In the genomic region with DNA sequence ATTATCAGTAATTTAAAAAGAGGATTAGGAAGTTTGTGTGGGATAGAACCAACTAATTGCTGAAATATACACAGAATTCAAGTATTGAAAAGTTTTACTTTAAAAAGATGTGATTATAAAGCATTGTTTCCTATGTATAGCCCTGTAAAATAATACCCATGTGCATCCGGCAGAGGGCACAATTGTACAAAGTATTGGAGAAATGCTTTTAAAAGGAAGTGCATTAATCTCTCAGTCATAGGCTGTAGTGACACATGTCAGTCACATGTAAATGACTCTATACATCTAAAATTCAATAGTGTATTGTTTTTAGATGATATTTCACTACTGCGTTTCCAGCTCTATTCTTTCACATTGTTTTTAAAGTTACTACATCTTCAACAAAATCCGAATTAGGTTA, we compare ENCODE assay signal across 8 cellular contexts. TPM values are rescaled to one million over a fixed set of nuclear protein-coding genes. Genes with fewer than 3 reads are reported as not detected.
DNase-seq lines count a peak whose midpoint lies in the region; ATAC-seq, FAIRE-seq and TF ChIP-seq lines count a peak whose summit lies in the region.

No MANE protein-coding gene starts in this region.

- H3K4me3 ChIP-seq in right atrium auricular region, result no peak overlapping the region

- H3K36me3 ChIP-seq in right atrium auricular region, result no peaks in the 10 kb centered on the region

- H3K9me3 Mint-ChIP-seq in activated naive CD4-positive, alpha-beta T cell treated with anti-CD3 and anti-CD28 coated beads, Interleukin-2, amount 10 ng/mL, durations not matched to agents 7 days and 5 days, result no peaks in the 10 kb centered on the region

- DNase-seq in Ammon's horn (ENCODE audit: low spot score) (peak; percentile 56), HTR-8/SVneo (ENCODE audit: insufficient read length, low spot score) (peak; percentile 41), SK-MEL-5 (ENCODE audit: low read depth, low spot score) (peak; percentile 77), right atrium auricular region (ENCODE audit: low spot score) (no peak), H54 (ENCODE audit: insufficient read length, low spot score) (no peak)
- peak; percentile 70 for DNase-seq in activated naive CD4-positive, alpha-beta T cell treated with anti-CD3 and anti-CD28 coated beads, Interleukin-2, amount 10 ng/mL, durations not matched to agents 7 days and 5 days
- peak; percentile 25 to 65 for DNase-seq in stimulated activated CD4-positive, alpha-beta T cell treated with anti-CD3 and anti-CD28 coated beads, Interleukin-1b, Interleukin-23, amount 100 ng/mL, for 4 hours (ENCODE audit: low read depth in 2 of 2)

- no peaks in the 10 kb centered on the region for H3K36me3 Mint-ChIP-seq in activated naive CD4-positive, alpha-beta T cell treated with anti-CD3 and anti-CD28 coated beads, Interleukin-2, amount 10 ng/mL, durations not matched to agents 7 days and 5 days

- peaks cover 0 to 4% of the 10 kb centered on the region in 2 donors for H3K27me3 ChIP-seq in right atrium auricular region

- CTCF ChIA-PET in activated naive CD4-positive, alpha-beta T cell treated with anti-CD3 and anti-CD28 coated beads, Interleukin-2, amount 10 ng/mL, durations not matched to agents 7 days and 5 days (lab: Charles Lee), result no interaction called here

- H3K4me1 Mint-ChIP-seq in activated naive CD4-positive, alpha-beta T cell treated with anti-CD3 and anti-CD28 coated beads, Interleukin-2, amount 10 ng/mL, durations not matched to agents 7 days and 5 days, result no peaks in the 10 kb centered on the region

- H3K4me3 Mint-ChIP-seq in activated naive CD4-positive, alpha-beta T cell treated with anti-CD3 and anti-CD28 coated beads, Interleukin-2, amount 10 ng/mL, durations not matched to agents 7 days and 5 days, result no peak overlapping the region

- H3K4me1 ChIP-seq in right atrium auricular region, result no peaks in the 10 kb centered on the region

- no peak overlapping the region for H3K27ac ChIP-seq in right atrium auricular region

- FAIRE-seq in HTR-8/SVneo (lab: Jason Lieb, UNC), result no peak
- FAIRE-seq in H54 (lab: Jason Lieb, UNC), result no peak

- ATAC-seq in GM18858 (IDR thresholded peaks at IDR 0.05; ENCODE audit: unreplicated experiment), result peak; percentile 82

- H3K27me3 Mint-ChIP-seq in activated naive CD4-positive, alpha-beta T cell treated with anti-CD3 and anti-CD28 coated beads, Interleukin-2, amount 10 ng/mL, durations not matched to agents 7 days and 5 days, result no peaks in the 10 kb centered on the region

- in situ Hi-C loops in SK-MEL-5 (cut with HindIII; ENCODE audit: low pct_unique_long_range_greater_than_20kb, low sequenced_read_pairs), result no loop called here

- TF ChIP-seq CTCF in right atrium auricular region (IDR thresholded peaks at IDR 0.05), result peak; percentile 48 to 83

- H3K9me3 ChIP-seq in right atrium auricular region, result peaks cover 0 to 6% of the 10 kb centered on the region in 2 donors

- no peak overlapping the region for H3K27ac Mint-ChIP-seq in activated naive CD4-positive, alpha-beta T cell treated with anti-CD3 and anti-CD28 coated beads, Interleukin-2, amount 10 ng/mL, durations not matched to agents 7 days and 5 days

- no peak for TF ChIP-seq POLR2A in H54 (IDR thresholded peaks at IDR 0.05; ENCODE audit: low read depth, low read length)

RNA-seq across cellular contexts. Expression of a gene that starts 9.7 kb away (rescaled TPM):
- 15.0 and 15.9 TPM in 2 replicates for total RNA-seq in SK-MEL-5 (2014; rRNA removed; shearing (Covaris generic))
- polyA plus RNA-seq in SK-MEL-5 (2015; cell fraction: cytosol; rRNA removed), result 15.9 and 17.7 TPM in 2 replicates
- 69.7 and 109 TPM in 2 replicates for polyA plus RNA-seq in SK-MEL-5 (2015; cell fraction: nucleus; rRNA removed)
- 10 to 100 TPM in 1 of 2 donors, 1 to 10 TPM in 1; 7.6 to 12.8 TPM for total RNA-seq in right atrium auricular region

Comparison
In these comparisons a context has a peak if more than half of its experiments do, and no peak if none do; other contexts are left out.
1. DNase-seq: peak in Ammon's horn (single experiment), HTR-8/SVneo (single experiment), SK-MEL-5 (single experiment), activated naive CD4-positive, alpha-beta T cell treated with anti-CD3 and anti-CD28 coated beads, Interleukin-2, amount 10 ng/mL, durations not matched to agents 7 days and 5 days (single experiment) and stimulated activated CD4-positive, alpha-beta T cell treated with anti-CD3 and anti-CD28 coated beads, Interleukin-1b, Interleukin-23, amount 100 ng/mL, for 4 hours (2 of 2); none in right atrium auricular region (single experiment) and H54 (single experiment).